2 cellular contexts compared by ENCODE assay signal in the genomic region with DNA sequence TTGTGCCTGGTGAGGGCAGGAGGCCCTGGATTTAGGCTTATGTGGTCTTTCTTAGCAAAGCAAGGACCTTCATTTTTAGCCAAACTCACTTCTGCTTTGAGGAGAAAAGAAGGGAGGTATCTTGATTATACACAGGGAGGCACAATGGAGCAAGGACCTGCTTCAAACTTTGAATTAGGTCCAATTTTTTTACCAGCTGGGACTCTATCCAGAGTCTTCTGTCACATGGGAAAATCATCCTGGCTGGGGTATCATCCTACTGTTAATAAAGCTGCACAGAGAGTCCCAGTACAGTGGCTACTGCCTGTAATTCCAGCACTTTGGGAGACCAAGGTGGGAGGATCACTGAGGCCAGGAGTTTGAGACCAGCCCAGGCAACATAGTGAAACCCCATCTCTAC.
TF ChIP-seq lines count a peak whose summit lies in the region.

No MANE protein-coding gene starts in this region.

TF ChIP-seq in GM23338, 12 proteins besides CTCF, POLR2A, EP300 and RAD21 (continued from another document):
- TF ChIP-seq, protein P1, sequence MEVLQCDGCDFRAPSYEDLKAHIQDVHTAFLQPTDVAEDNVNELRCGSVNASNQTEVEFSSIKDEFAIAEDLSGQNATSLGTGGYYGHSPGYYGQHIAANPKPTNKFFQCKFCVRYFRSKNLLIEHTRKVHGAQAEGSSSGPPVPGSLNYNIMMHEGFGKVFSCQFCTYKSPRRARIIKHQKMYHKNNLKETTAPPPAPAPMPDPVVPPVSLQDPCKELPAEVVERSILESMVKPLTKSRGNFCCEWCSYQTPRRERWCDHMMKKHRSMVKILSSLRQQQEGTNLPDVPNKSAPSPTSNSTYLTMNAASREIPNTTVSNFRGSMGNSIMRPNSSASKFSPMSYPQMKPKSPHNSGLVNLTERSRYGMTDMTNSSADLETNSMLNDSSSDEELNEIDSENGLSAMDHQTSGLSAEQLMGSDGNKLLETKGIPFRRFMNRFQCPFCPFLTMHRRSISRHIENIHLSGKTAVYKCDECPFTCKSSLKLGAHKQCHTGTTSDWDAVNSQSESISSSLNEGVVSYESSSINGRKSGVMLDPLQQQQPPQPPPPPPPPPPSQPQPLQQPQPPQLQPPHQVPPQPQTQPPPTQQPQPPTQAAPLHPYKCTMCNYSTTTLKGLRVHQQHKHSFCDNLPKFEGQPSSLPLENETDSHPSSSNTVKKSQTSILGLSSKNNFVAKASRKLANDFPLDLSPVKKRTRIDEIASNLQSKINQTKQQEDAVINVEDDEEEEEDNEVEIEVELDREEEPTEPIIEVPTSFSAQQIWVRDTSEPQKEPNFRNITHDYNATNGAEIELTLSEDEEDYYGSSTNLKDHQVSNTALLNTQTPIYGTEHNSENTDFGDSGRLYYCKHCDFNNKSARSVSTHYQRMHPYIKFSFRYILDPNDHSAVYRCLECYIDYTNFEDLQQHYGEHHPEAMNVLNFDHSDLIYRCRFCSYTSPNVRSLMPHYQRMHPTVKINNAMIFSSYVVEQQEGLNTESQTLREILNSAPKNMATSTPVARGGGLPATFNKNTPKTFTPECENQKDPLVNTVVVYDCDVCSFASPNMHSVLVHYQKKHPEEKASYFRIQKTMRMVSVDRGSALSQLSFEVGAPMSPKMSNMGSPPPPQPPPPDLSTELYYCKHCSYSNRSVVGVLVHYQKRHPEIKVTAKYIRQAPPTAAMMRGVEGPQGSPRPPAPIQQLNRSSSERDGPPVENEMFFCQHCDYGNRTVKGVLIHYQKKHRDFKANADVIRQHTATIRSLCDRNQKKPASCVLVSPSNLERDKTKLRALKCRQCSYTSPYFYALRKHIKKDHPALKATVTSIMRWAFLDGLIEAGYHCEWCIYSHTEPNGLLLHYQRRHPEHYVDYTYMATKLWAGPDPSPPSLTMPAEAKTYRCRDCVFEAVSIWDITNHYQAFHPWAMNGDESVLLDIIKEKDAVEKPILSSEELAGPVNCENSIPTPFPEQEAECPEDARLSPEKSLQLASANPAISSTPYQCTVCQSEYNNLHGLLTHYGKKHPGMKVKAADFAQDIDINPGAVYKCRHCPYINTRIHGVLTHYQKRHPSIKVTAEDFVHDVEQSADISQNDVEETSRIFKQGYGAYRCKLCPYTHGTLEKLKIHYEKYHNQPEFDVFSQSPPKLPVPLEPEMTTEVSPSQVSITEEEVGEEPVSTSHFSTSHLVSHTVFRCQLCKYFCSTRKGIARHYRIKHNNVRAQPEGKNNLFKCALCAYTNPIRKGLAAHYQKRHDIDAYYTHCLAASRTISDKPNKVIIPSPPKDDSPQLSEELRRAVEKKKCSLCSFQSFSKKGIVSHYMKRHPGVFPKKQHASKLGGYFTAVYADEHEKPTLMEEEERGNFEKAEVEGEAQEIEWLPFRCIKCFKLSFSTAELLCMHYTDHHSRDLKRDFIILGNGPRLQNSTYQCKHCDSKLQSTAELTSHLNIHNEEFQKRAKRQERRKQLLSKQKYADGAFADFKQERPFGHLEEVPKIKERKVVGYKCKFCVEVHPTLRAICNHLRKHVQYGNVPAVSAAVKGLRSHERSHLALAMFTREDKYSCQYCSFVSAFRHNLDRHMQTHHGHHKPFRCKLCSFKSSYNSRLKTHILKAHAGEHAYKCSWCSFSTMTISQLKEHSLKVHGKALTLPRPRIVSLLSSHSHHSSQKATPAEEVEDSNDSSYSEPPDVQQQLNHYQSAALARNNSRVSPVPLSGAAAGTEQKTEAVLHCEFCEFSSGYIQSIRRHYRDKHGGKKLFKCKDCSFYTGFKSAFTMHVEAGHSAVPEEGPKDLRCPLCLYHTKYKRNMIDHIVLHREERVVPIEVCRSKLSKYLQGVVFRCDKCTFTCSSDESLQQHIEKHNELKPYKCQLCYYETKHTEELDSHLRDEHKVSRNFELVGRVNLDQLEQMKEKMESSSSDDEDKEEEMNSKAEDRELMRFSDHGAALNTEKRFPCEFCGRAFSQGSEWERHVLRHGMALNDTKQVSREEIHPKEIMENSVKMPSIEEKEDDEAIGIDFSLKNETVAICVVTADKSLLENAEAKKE (CRISPR knock-in tag; IDR thresholded peaks at IDR 0.05) = no peak
- TF ChIP-seq, protein P2, sequence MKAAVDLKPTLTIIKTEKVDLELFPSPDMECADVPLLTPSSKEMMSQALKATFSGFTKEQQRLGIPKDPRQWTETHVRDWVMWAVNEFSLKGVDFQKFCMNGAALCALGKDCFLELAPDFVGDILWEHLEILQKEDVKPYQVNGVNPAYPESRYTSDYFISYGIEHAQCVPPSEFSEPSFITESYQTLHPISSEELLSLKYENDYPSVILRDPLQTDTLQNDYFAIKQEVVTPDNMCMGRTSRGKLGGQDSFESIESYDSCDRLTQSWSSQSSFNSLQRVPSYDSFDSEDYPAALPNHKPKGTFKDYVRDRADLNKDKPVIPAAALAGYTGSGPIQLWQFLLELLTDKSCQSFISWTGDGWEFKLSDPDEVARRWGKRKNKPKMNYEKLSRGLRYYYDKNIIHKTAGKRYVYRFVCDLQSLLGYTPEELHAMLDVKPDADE (IDR thresholded peaks at IDR 0.05) = no peak
- TF ChIP-seq STAT1 (IDR thresholded peaks at IDR 0.05; ENCODE audit: unreplicated experiment) = no peak
- TF ChIP-seq CREB1 (CRISPR knock-in tag; IDR thresholded peaks at IDR 0.05; ENCODE audit: low read depth) = no peak
- TF ChIP-seq EZH2phosphoT487 (IDR thresholded peaks at IDR 0.05; ENCODE audit: unreplicated experiment) = no peak

TF ChIP-seq in SK-N-SH treated with all-trans-retinoic acid at 6 μM for 48 hours, 23 proteins besides CTCF, POLR2A, EP300 and RAD21 (continued from another document):
- TF ChIP-seq, protein P3, sequence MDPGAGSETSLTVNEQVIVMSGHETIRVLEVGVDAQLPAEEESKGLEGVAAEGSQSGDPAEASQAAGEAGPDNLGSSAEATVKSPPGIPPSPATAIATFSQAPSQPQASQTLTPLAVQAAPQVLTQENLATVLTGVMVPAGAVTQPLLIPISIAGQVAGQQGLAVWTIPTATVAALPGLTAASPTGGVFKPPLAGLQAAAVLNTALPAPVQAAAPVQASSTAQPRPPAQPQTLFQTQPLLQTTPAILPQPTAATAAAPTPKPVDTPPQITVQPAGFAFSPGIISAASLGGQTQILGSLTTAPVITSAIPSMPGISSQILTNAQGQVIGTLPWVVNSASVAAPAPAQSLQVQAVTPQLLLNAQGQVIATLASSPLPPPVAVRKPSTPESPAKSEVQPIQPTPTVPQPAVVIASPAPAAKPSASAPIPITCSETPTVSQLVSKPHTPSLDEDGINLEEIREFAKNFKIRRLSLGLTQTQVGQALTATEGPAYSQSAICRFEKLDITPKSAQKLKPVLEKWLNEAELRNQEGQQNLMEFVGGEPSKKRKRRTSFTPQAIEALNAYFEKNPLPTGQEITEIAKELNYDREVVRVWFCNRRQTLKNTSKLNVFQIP (CRISPR knock-in tag; IDR thresholded peaks at IDR 0.05; ENCODE audit: borderline replicate concordance, low read depth) = no peak
- TF ChIP-seq PPARA (CRISPR knock-in tag; IDR thresholded peaks at IDR 0.05; ENCODE audit: borderline replicate concordance) (no peak), ZFP30 (CRISPR knock-in tag; IDR thresholded peaks at IDR 0.05) (no peak), RARB (CRISPR knock-in tag; IDR thresholded peaks at IDR 0.05) (no peak), GLIS3 (CRISPR knock-in tag; IDR thresholded peaks at IDR 0.05) (no peak), ZNF8 (CRISPR knock-in tag; IDR thresholded peaks at IDR 0.05) (no peak), TCF4 (CRISPR knock-in tag; IDR thresholded peaks at IDR 0.05; ENCODE audit: borderline replicate concordance) (no peak)
- TF ChIP-seq, protein P4, sequence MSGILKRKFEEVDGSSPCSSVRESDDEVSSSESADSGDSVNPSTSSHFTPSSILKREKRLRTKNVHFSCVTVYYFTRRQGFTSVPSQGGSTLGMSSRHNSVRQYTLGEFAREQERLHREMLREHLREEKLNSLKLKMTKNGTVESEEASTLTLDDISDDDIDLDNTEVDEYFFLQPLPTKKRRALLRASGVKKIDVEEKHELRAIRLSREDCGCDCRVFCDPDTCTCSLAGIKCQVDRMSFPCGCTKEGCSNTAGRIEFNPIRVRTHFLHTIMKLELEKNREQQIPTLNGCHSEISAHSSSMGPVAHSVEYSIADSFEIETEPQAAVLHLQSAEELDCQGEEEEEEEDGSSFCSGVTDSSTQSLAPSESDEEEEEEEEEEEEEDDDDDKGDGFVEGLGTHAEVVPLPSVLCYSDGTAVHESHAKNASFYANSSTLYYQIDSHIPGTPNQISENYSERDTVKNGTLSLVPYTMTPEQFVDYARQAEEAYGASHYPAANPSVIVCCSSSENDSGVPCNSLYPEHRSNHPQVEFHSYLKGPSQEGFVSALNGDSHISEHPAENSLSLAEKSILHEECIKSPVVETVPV (CRISPR knock-in tag; IDR thresholded peaks at IDR 0.05) = no peak
- TF ChIP-seq, protein P5, sequence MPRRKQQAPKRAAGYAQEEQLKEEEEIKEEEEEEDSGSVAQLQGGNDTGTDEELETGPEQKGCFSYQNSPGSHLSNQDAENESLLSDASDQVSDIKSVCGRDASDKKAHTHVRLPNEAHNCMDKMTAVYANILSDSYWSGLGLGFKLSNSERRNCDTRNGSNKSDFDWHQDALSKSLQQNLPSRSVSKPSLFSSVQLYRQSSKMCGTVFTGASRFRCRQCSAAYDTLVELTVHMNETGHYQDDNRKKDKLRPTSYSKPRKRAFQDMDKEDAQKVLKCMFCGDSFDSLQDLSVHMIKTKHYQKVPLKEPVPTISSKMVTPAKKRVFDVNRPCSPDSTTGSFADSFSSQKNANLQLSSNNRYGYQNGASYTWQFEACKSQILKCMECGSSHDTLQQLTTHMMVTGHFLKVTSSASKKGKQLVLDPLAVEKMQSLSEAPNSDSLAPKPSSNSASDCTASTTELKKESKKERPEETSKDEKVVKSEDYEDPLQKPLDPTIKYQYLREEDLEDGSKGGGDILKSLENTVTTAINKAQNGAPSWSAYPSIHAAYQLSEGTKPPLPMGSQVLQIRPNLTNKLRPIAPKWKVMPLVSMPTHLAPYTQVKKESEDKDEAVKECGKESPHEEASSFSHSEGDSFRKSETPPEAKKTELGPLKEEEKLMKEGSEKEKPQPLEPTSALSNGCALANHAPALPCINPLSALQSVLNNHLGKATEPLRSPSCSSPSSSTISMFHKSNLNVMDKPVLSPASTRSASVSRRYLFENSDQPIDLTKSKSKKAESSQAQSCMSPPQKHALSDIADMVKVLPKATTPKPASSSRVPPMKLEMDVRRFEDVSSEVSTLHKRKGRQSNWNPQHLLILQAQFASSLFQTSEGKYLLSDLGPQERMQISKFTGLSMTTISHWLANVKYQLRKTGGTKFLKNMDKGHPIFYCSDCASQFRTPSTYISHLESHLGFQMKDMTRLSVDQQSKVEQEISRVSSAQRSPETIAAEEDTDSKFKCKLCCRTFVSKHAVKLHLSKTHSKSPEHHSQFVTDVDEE (CRISPR knock-in tag; IDR thresholded peaks at IDR 0.05) = no peak
- TF ChIP-seq, protein P6, sequence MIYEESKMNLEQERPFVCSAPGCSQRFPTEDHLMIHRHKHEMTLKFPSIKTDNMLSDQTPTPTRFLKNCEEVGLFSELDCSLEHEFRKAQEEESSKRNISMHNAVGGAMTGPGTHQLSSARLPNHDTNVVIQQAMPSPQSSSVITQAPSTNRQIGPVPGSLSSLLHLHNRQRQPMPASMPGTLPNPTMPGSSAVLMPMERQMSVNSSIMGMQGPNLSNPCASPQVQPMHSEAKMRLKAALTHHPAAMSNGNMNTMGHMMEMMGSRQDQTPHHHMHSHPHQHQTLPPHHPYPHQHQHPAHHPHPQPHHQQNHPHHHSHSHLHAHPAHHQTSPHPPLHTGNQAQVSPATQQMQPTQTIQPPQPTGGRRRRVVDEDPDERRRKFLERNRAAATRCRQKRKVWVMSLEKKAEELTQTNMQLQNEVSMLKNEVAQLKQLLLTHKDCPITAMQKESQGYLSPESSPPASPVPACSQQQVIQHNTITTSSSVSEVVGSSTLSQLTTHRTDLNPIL (CRISPR knock-in tag; IDR thresholded peaks at IDR 0.05; ENCODE audit: low read depth) = no peak
